ENCODE assay signal across 10 cellular contexts in the genomic region with DNA sequence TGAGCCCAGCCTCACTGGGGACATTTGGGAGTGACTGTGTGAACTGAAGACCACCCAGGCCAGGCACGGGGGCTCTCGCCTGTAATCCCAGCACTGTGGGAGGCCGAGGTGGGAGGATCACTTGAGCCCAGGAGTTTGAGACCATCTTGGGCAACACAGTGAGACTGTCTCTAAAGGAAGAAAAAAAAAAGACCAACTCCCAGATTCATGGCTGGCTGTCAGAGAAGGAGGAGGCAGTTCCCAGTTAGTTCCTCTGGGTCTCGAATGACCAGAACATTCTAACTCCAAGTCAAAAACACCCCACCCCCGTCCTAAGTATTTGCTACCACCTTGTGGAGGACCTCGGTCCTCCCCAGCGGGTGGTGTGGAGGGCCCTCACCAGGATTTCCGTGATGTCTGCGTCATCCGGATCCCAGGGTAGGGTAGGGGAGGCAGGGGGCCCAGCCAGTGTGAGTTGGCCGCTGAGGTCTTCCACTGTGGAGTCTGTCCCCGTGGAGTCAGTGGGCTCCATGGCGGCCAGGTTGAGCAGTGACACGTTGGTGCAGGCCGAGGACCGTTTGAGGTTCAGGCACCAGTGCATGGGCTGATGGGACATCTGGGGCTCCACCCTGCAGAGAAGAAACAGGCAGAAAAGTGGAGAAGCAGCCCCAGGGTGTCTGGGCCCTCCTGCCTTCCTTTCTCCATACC. TPM values are rescaled to one million over a fixed set of nuclear protein-coding genes. Genes with fewer than 3 reads are reported as not detected.
A peak's percentile ranks its signal among the peaks of the same experiment; 100 is the strongest.
DNase-seq lines count a peak whose midpoint lies in the region; ATAC-seq and TF ChIP-seq lines count a peak whose summit lies in the region.
"Had no signal": no experiment of that assay in that cellular context is flagged by ENCODE, and none has a peak within 500 bp of the region (broad histone marks: within the 10 kb centered on the region; RNA-seq: fewer than 3 reads in every experiment).

No MANE protein-coding gene starts in this region.

- intact Hi-C loops in Right ventricle myocardium inferior (cut with DNase I), result loop anchor here (5.0 to 10.0 kb wide), 3 partner anchors 69 to 677 kb away; a partner anchor contains a TSS

- H3K9me3 ChIP-seq in cardiac muscle cell (ENCODE audit: low read depth), result no peaks in the 10 kb centered on the region
- H3K9me3 ChIP-seq: pancreas had no signal

- ATAC-seq in Right ventricle myocardium inferior (no peak), HG03108 (IDR thresholded peaks at IDR 0.05; ENCODE audit: unreplicated experiment) (no peak), GM21526 (IDR thresholded peaks at IDR 0.05; ENCODE audit: low FRiP score, unreplicated experiment) (no peak), HG02571 (IDR thresholded peaks at IDR 0.05; ENCODE audit: unreplicated experiment) (no peak)
- ATAC-seq in activated T-helper 17 cell treated with anti-CD3 and anti-CD28 coated beads, Interleukin-2, amount 50 U/mL, for 72 hours (replicated peaks), result no peak
- ATAC-seq: pancreas had no signal

- H3K27me3 Mint-ChIP-seq in activated T-helper 17 cell treated with anti-CD3 and anti-CD28 coated beads, Interleukin-2, amount 50 U/mL, for 72 hours, result no peaks in the 10 kb centered on the region

- H3K4me1 Mint-ChIP-seq in activated T-helper 17 cell treated with anti-CD3 and anti-CD28 coated beads, Interleukin-2, amount 50 U/mL, for 72 hours, result no peaks in the 10 kb centered on the region

- no peaks in the 10 kb centered on the region for H3K27me3 ChIP-seq in cardiac muscle cell
- H3K27me3 ChIP-seq: pancreas had no signal

- H3K36me3 ChIP-seq in cardiac muscle cell, result no peaks in the 10 kb centered on the region
- H3K36me3 ChIP-seq: pancreas had no signal

- no peaks in the 10 kb centered on the region for H3K9me3 Mint-ChIP-seq in activated T-helper 17 cell treated with anti-CD3 and anti-CD28 coated beads, Interleukin-2, amount 50 U/mL, for 72 hours

- DNase-seq in cardiac muscle cell (ENCODE audit: low read depth in 1 of 2, low spot score in 1 of 2) (peak; percentile 28 to 81), Right ventricle myocardium inferior (ENCODE audit: missing footprints) (no peak), islet precursor cell (peak; percentile 78), SHP77 (lab: John Stamatoyannopoulos, UW) (no peak)
- DNase-seq: pancreas, SHP77 treated with DMSO at 0.1 percent for 48 hours had no signal

- TF ChIP-seq CTCF in cardiac muscle cell (IDR thresholded peaks at IDR 0.05; ENCODE audit: low read depth, low read length), result peak; percentile 49

- H3K36me3 Mint-ChIP-seq in activated T-helper 17 cell treated with anti-CD3 and anti-CD28 coated beads, Interleukin-2, amount 50 U/mL, for 72 hours (ENCODE audit: low read depth), result no peaks in the 10 kb centered on the region

- H3K27ac ChIP-seq in cardiac muscle cell, result no peak overlapping the region
- H3K27ac ChIP-seq: pancreas had no signal

- H3K4me3 Mint-ChIP-seq in activated T-helper 17 cell treated with anti-CD3 and anti-CD28 coated beads, Interleukin-2, amount 50 U/mL, for 72 hours, result no peak overlapping the region

- H3K4me3 ChIP-seq in cardiac muscle cell, result no peak overlapping the region
- H3K4me3 ChIP-seq: pancreas had no signal

- peaks cover 4% of the 10 kb centered on the region for H3K4me1 ChIP-seq in cardiac muscle cell (ENCODE audit: low read depth)

- H3K27ac Mint-ChIP-seq in activated T-helper 17 cell treated with anti-CD3 and anti-CD28 coated beads, Interleukin-2, amount 50 U/mL, for 72 hours, result peak overlapping the region; percentile 59

RNA-seq across cellular contexts. Expression of a gene that starts 1.3 kb away (rescaled TPM):
- total RNA-seq in cardiac muscle cell (0.09 TPM in 1 of 2 replicates, not detected in the other), Right ventricle myocardium inferior (0.57 TPM)
- not detected in 2 replicates for polyA plus RNA-seq in cardiac muscle cell
- total RNA-seq in activated T-helper 17 cell treated with anti-CD3 and anti-CD28 coated beads, Interleukin-2, amount 50 U/mL, for 72 hours, result under 1 TPM; 0.32 to 0.45 TPM

RNA-seq across cellular contexts. Expression of a gene that starts 5.0 kb away (rescaled TPM):
- total RNA-seq in cardiac muscle cell, result 152 and 153 TPM in 2 replicates
- 64.2 and 78.0 TPM in 2 replicates for polyA plus RNA-seq in cardiac muscle cell
- 76.4 TPM for total RNA-seq in Right ventricle myocardium inferior
- total RNA-seq in activated T-helper 17 cell treated with anti-CD3 and anti-CD28 coated beads, Interleukin-2, amount 50 U/mL, for 72 hours, result 10 to 100 TPM; 77.5 to 87.0 TPM

RNA-seq across cellular contexts. Expression of a gene that starts 51.3 kb away (rescaled TPM):
- total RNA-seq in cardiac muscle cell, result 37.8 and 60.8 TPM in 2 replicates
- polyA plus RNA-seq in cardiac muscle cell, result 35.6 and 39.0 TPM in 2 replicates
- 21.0 TPM for total RNA-seq in Right ventricle myocardium inferior
- 10 to 100 TPM; 15.5 to 19.1 TPM for total RNA-seq in activated T-helper 17 cell treated with anti-CD3 and anti-CD28 coated beads, Interleukin-2, amount 50 U/mL, for 72 hours

RNA-seq across cellular contexts. Expression of a gene that starts 56.3 kb away (rescaled TPM):
- total RNA-seq in cardiac muscle cell (68.7 and 83.7 TPM in 2 replicates), Right ventricle myocardium inferior (70.4 TPM)
- 69.9 and 73.2 TPM in 2 replicates for polyA plus RNA-seq in cardiac muscle cell
- total RNA-seq in activated T-helper 17 cell treated with anti-CD3 and anti-CD28 coated beads, Interleukin-2, amount 50 U/mL, for 72 hours, result 10 to 100 TPM; 55.6 to 56.1 TPM

Comparison
In these comparisons a context has a peak if more than half of its experiments do, and no peak if none do; other contexts are left out.
1. DNase-seq: peak in cardiac muscle cell (2 of 2) and islet precursor cell (single experiment); none in Right ventricle myocardium inferior (single experiment) and SHP77 (0 of 2).